Comparison of ENCODE assay signal across 1 cellular context in genomic region chr9:79684711-79685575, GRCh38.
TF ChIP-seq lines count a peak whose summit lies in the region.

No MANE protein-coding gene starts in this region.

TF ChIP-seq in GM23338, 12 proteins besides CTCF, POLR2A, EP300 and RAD21 (continued from another document):
- TF ChIP-seq ZNF462 (CRISPR knock-in tag; IDR thresholded peaks at IDR 0.05) (no peak), POLR2AphosphoS5 (IDR thresholded peaks at IDR 0.05; ENCODE audit: low read depth) (no peak), ETS1 (IDR thresholded peaks at IDR 0.05) (no peak), JUNB (IDR thresholded peaks at IDR 0.05; ENCODE audit: unreplicated experiment) (no peak)
TF ChIP-seq in GM23338: peak in this region for 0.
